37 cellular contexts compared by ENCODE assay signal in genomic region chr14:91940209-91940608, GRCh38. TPM values are rescaled to one million over a fixed set of nuclear protein-coding genes. Genes with fewer than 3 reads are reported as not detected.
DNase-seq lines count a peak whose midpoint lies in the region; ATAC-seq, FAIRE-seq and TF ChIP-seq lines count a peak whose summit lies in the region.
"Had no signal": no experiment of that assay in that cellular context is flagged by ENCODE, and none has a peak within 500 bp of the region (broad histone marks: within the 10 kb centered on the region; RNA-seq: fewer than 3 reads in every experiment).

No MANE protein-coding gene starts in this region.

- H2AFZ ChIP-seq in HepG2 (ENCODE audit: low read length), result no peak overlapping the region

- CTCF ChIA-PET in HepG2 (lab: Yijun Ruan, JAX; ENCODE audit: low intra/inter-chr PET ratio, low total read pairs), result no interaction called here

- 41% methylated on average over 3 of the region's 3 CpGs for WGBS in HepG2 (ENCODE audit: low lambda C conversion rate)
- 53% methylated on average over 3 of the region's 3 CpGs for WGBS in right lobe of liver (ENCODE audit: insufficient coverage, low coverage, low lambda C conversion rate, missing lambda C conversion rate)

- in situ Hi-C loops in HepG2 (cut with HindIII; ENCODE audit: extremely low pct_ligation_motif_present, low pct_unique_long_range_greater_than_20kb), result no loop called here

- no peaks in the 10 kb centered on the region for H4K20me1 ChIP-seq in HepG2 (ENCODE audit: insufficient read depth, low read length)
- H4K20me1 ChIP-seq: BLaER1; BLaER1 treated with 17β-estradiol and CSF1 and Interleukin-3, amounts not matched to agents 10 nM and 100 nM had no signal

- no peak overlapping the region for H3K27ac ChIP-seq in HepG2 (ENCODE audit: extremely low read length, insufficient read depth, low read length)
- no peak overlapping the region for H3K27ac ChIP-seq in right lobe of liver
- H3K27ac ChIP-seq: 22Rv1; A549; BLaER1; BLaER1 treated with 17β-estradiol and CSF1 and Interleukin-3, amounts not matched to agents 10 nM and 100 nM; C4-2B had no signal

- FAIRE-seq in HepG2 (lab: Jason Lieb, UNC), result no peak
- FAIRE-seq: A204.1, A549, D721Med had no signal

- H3K9ac ChIP-seq in HepG2 (ENCODE audit: insufficient read depth, low read depth, low read length), result no peak overlapping the region
- H3K9ac ChIP-seq: BLaER1; BLaER1 treated with 17β-estradiol and CSF1 and Interleukin-3, amounts not matched to agents 10 nM and 100 nM had no signal

- TF ChIP-seq POLR2A in HepG2 (IDR thresholded peaks at IDR 0.05; ENCODE audit: insufficient read depth in 1 of 2, low read depth in 2 of 2, low read length in 2 of 2) (no peak), right lobe of liver (IDR thresholded peaks at IDR 0.05) (no peak)

- H3K36me3 ChIP-seq in HepG2 (replicated peaks in 1 of 2; ENCODE audit: control insufficient read depth in 1 of 2, insufficient read depth in 2 of 2, low read length in 2 of 2) (no peaks in the 10 kb centered on the region), right lobe of liver (no peaks in the 10 kb centered on the region)
- H3K36me3 ChIP-seq: BE2C; BLaER1; BLaER1 treated with 17β-estradiol and CSF1 and Interleukin-3, amounts not matched to agents 10 nM and 100 nM had no signal

- BruUV-seq in HepG2 (replicated peaks; lab: Mats Ljungman, UMichigan), result no TSS peak

- H3K4me1 ChIP-seq in HepG2 (ENCODE audit: insufficient read depth, low read length) (peaks cover 28% of the 10 kb centered on the region), right lobe of liver (no peaks in the 10 kb centered on the region)
- H3K4me1 ChIP-seq: A549, BE2C, BLaER1, Caco-2 had no signal

- peaks cover under 1% of the 10 kb centered on the region in 2 experiments; a peak in 3 of 5 replicates for H3K27me3 ChIP-seq in HepG2 (ENCODE audit: control insufficient read depth in 1 of 2, insufficient read depth in 2 of 2, low read length in 2 of 2)
- no peaks in the 10 kb centered on the region for H3K27me3 ChIP-seq in right lobe of liver

- H3K9me3 ChIP-seq in HepG2 (ENCODE audit: low read length) (no peaks in the 10 kb centered on the region), right lobe of liver (no peaks in the 10 kb centered on the region)
- H3K9me3 ChIP-seq: A549; BE2C; BLaER1; BLaER1 treated with 17β-estradiol and CSF1 and Interleukin-3, amounts not matched to agents 10 nM and 100 nM; Caco-2 had no signal

- intact Hi-C loops in HepG2 (cut with micrococcal nuclease; ENCODE audit: unreplicated experiment), result no loop called here
- intact Hi-C loops in right lobe of liver (cut with DNase I), result no loop called here

- H3K4me3 ChIP-seq in HepG2 (replicated peaks in 1 of 3; ENCODE audit: insufficient read depth in 1 of 3, low read depth in 2 of 3, low read length in 3 of 3), result no peak overlapping the region
- no peak overlapping the region for H3K4me3 ChIP-seq in right lobe of liver
- H3K4me3 ChIP-seq: A549; BLaER1; BLaER1 treated with 17β-estradiol and CSF1 and Interleukin-3, amounts not matched to agents 10 nM and 100 nM had no signal

- H3K27me3 Mint-ChIP-seq in chondrocyte (ENCODE audit: low read depth) (no peaks in the 10 kb centered on the region), progenitor cell of endocrine pancreas (peaks cover 16% of the 10 kb centered on the region)

- TF ChIP-seq EP300 in HepG2 (IDR thresholded peaks at IDR 0.05; ENCODE audit: low read depth in 2 of 2, low read length in 2 of 2) (no peak), HepG2 (CRISPR knock-in tag; IDR thresholded peaks at IDR 0.05; ENCODE audit: borderline replicate concordance) (no peak)

- POLR2A ChIA-PET in HepG2 (lab: Yijun Ruan, JAX), result interaction anchor here (1.4 kb wide), 1 partner anchor 9 kb away, joined by 3 read pairs; no protein-coding TSS in a partner anchor

- H3K79me2 ChIP-seq in HepG2 (ENCODE audit: insufficient read depth, low read length), result no peaks in the 10 kb centered on the region

- peaks cover 71% of the 10 kb centered on the region for H3K36me3 Mint-ChIP-seq in chondrocyte (ENCODE audit: low read depth)
- H3K36me3 Mint-ChIP-seq in progenitor cell of endocrine pancreas (ENCODE audit: insufficient read depth), result peaks cover 1% of the 10 kb centered on the region
- H3K36me3 Mint-ChIP-seq: CD14-positive monocyte; CD4-positive, alpha-beta memory T cell; CD4-positive, CD25-positive, alpha-beta regulatory T cell; CD8-positive, alpha-beta T cell had no signal

- H3K9me3 Mint-ChIP-seq in chondrocyte (ENCODE audit: low read depth), result no peaks in the 10 kb centered on the region
- H3K9me3 Mint-ChIP-seq in progenitor cell of endocrine pancreas (ENCODE audit: low read depth), result no peaks in the 10 kb centered on the region
- H3K9me3 Mint-ChIP-seq: CD14-positive monocyte; CD4-positive, alpha-beta T cell; CD8-positive, alpha-beta memory T cell; CD8-positive, alpha-beta T cell had no signal

- H3K4me2 ChIP-seq in HepG2 (ENCODE audit: low read depth, low read length), result no peak overlapping the region
- H3K4me2 ChIP-seq: A549; BLaER1; BLaER1 treated with 17β-estradiol and CSF1 and Interleukin-3, amounts not matched to agents 10 nM and 100 nM had no signal

- H3K27ac Mint-ChIP-seq in chondrocyte (ENCODE audit: unreplicated experiment), result peak overlapping the region; percentile 74
- peak overlapping the region; percentile 67 for H3K27ac Mint-ChIP-seq in progenitor cell of endocrine pancreas
- H3K27ac Mint-ChIP-seq: B cell; CD14-positive monocyte; CD4-positive, alpha-beta T cell; CD8-positive, alpha-beta memory T cell; CD8-positive, alpha-beta T cell had no signal

- no peak for TF ChIP-seq RAD21 in HepG2 (CRISPR knock-in tag; IDR thresholded peaks at IDR 0.05)

- no peak overlapping the region for H3K4me3 Mint-ChIP-seq in chondrocyte (ENCODE audit: unreplicated experiment)
- no peak overlapping the region for H3K4me3 Mint-ChIP-seq in progenitor cell of endocrine pancreas (ENCODE audit: low read depth)
- H3K4me3 Mint-ChIP-seq: B cell; CD14-positive monocyte; CD4-positive, alpha-beta memory T cell; CD4-positive, alpha-beta T cell; CD4-positive, CD25-positive, alpha-beta regulatory T cell; CD8-positive, alpha-beta memory T cell; CD8-positive, alpha-beta T cell had no signal

- H3K4me1 Mint-ChIP-seq in chondrocyte (ENCODE audit: low read depth) (peaks cover 85% of the 10 kb centered on the region), progenitor cell of endocrine pancreas (ENCODE audit: low read depth) (peaks cover 11% of the 10 kb centered on the region)
- H3K4me1 Mint-ChIP-seq: B cell had no signal

- TF ChIP-seq CTCF in HepG2 (CRISPR knock-in tag; IDR thresholded peaks at IDR 0.05) (no peak), right lobe of liver (IDR thresholded peaks at IDR 0.05) (no peak), chondrocyte (IDR thresholded peaks at IDR 0.05) (no peak), progenitor cell of endocrine pancreas (IDR thresholded peaks at IDR 0.05; ENCODE audit: unreplicated experiment) (no peak)

- DNase-seq in HepG2 (ENCODE audit: low spot score), result no peak
- no peak for DNase-seq in right lobe of liver
- no peak for DNase-seq in chondrocyte (ENCODE audit: low spot score)
- DNase-seq in mucosa of gallbladder (ENCODE audit: low spot score), result peak; percentile 28
- no peak for DNase-seq in progenitor cell of endocrine pancreas (ENCODE audit: low spot score, unreplicated experiment)
- no peak for DNase-seq in NCI-H82 treated with DMSO at 0.1 percent for 48 hours (lab: John Stamatoyannopoulos, UW; ENCODE audit: unreplicated experiment)
- no peak for DNase-seq in COLO668 (lab: John Stamatoyannopoulos, UW; ENCODE audit: unreplicated experiment)
- DNase-seq: 8988T; ACHN; AML-193; BE2C; C1 segment of cervical spinal cord; Caco-2; Calu3; CD4-positive, alpha-beta memory T cell; CD4-positive, alpha-beta T cell; CD4-positive, CD25-positive, alpha-beta regulatory T cell; CD8-positive, alpha-beta memory T cell; CD8-positive, alpha-beta T cell; COR-L47; DMS 273 treated with DMSO at 0.1 percent for 48 hours; DMS153; DMS53; DMS79; DMS79 treated with DMSO at 0.1 percent for 48 hours; DND-41; EL had no signal

- ATAC-seq in HepG2 (peak; percentile 65), right lobe of liver (no peak), GM21381 (IDR thresholded peaks at IDR 0.05; ENCODE audit: unreplicated experiment) (no peak)
- ATAC-seq: A549; CD8-positive, alpha-beta T cell had no signal

TF ChIP-seq in HepG2, 621 proteins besides CTCF, POLR2A, EP300 and RAD21 (continues in another document):
- TF ChIP-seq ZMYM4 (CRISPR knock-in tag; IDR thresholded peaks at IDR 0.05), result 0 out of 2 replicates have a peak, but pooled peaks have one; percentile 35
- peak; percentile 6; the same call in 1 of the 2 replicates for TF ChIP-seq HNF4A (CRISPR knock-in tag; IDR thresholded peaks at IDR 0.05)
- peak; percentile 16; the same call in 1 of the 2 replicates for TF ChIP-seq HDAC1 (CRISPR knock-in tag; IDR thresholded peaks at IDR 0.05)
- no peak for TF ChIP-seq FOXK1 (CRISPR knock-in tag; IDR thresholded peaks at IDR 0.05; ENCODE audit: borderline replicate concordance, low read depth)

RNA-seq across cellular contexts. Expression of gene FBLN5, which starts 7.3 kb away (rescaled TPM):
- total RNA-seq in HepG2 (2016; rRNA removed; fragmentation: Illumina TruSeq; extraction: Trizol) (0.60 and 0.77 TPM in 2 replicates), right lobe of liver (10 to 100 TPM in 5 of 6 experiments, 1 to 10 TPM in 1; 6.7 to 36.3 (median 17.8) TPM), chondrocyte (1,189 to 1,311 TPM (median 1,232 TPM) in 3 replicates), mucosa of gallbladder (241 TPM), progenitor cell of endocrine pancreas (6.4 and 6.9 TPM in 2 replicates)
- 0.09 and 0.30 TPM in 2 replicates for total RNA-seq in HepG2 (2016; cell fraction: cytosol; rRNA removed; fragmentation: Illumina TruSeq; extraction: Trizol; ENCODE audit: low read depth)
- total RNA-seq in HepG2 (2016; cell fraction: insoluble cytoplasmic fraction; rRNA removed; fragmentation: Illumina TruSeq; extraction: Trizol), result 0.43 and 0.54 TPM in 2 replicates
- 0.45 and 0.68 TPM in 2 replicates for total RNA-seq in HepG2 (2016; cell fraction: membrane; rRNA removed; fragmentation: Illumina TruSeq; extraction: Trizol)
- total RNA-seq in HepG2 (2016; cell fraction: nucleus; rRNA removed; fragmentation: Illumina TruSeq; extraction: Trizol), result 0.66 and 0.96 TPM in 2 replicates
- polyA plus RNA-seq in HepG2 (2011; rRNA removed), result 0.38 and 0.71 TPM in 2 replicates
- 0.15 and 0.74 TPM in 2 replicates for polyA plus RNA-seq in HepG2 (2011; cell fraction: cytosol; rRNA removed)
- 0.23 and 0.81 TPM in 2 replicates for polyA plus RNA-seq in HepG2 (2011; cell fraction: nucleus; rRNA removed)
- polyA plus RNA-seq in HepG2 (2012), result 30.3 and 36.9 TPM in 2 replicates
- polyA plus RNA-seq in HepG2 (2016; cell fraction: cytosol; fragmentation: Illumina TruSeq; extraction: Trizol; ENCODE audit: low read depth), result 0.29 and 0.35 TPM in 2 replicates
- 0.86 and 1.8 TPM in 2 replicates for polyA plus RNA-seq in HepG2 (2016; cell fraction: insoluble cytoplasmic fraction; fragmentation: Illumina TruSeq; extraction: Trizol; ENCODE audit: low read depth)
- polyA plus RNA-seq in HepG2 (2016; cell fraction: membrane; fragmentation: Illumina TruSeq; extraction: Trizol; ENCODE audit: low read depth), result 0.79 and 1.0 TPM in 2 replicates
- polyA plus RNA-seq in HepG2 (2016; cell fraction: nucleus; fragmentation: Illumina TruSeq; extraction: Trizol; ENCODE audit: insufficient read depth, low read depth), result 1.5 and 2.6 TPM in 2 replicates
- polyA minus RNA-seq in HepG2 (2011; rRNA and poly(A)+ RNA removed; ENCODE audit: low replicate concordance), result 0.46 and 2.9 TPM in 2 replicates
- polyA minus RNA-seq in HepG2 (2011; cell fraction: cytosol; rRNA and poly(A)+ RNA removed), result 0.44 and 0.89 TPM in 2 replicates
- polyA minus RNA-seq in HepG2 (2011; cell fraction: nucleus; rRNA and poly(A)+ RNA removed), result 0.75 and 0.77 TPM in 2 replicates
